Comparison of ENCODE assay signal across 18 cellular contexts in the genomic region with DNA sequence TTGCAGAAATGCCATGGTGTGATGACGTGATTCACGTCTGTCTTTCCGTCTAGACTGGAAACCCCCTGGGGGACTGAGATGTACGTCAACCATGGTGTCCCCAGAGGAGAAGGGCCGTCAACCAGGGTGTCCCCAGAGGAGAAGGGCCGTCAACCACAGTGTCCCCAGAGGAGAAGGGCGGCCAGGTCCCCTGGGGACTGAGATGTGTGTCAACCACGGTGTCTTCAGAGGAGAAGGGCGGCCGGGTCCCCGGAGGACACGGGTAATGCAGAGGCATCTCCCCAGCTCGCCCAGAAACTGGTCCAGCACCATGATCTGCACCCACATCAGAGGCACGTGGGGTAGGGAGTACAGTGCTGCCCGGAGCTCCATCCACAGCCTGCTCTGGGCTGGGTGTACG. TPM values are rescaled to one million over a fixed set of nuclear protein-coding genes. Genes with fewer than 3 reads are reported as not detected.
"Had no signal": no experiment of that assay in that cellular context is flagged by ENCODE, and none has a peak within 500 bp of the region (broad histone marks: within the 10 kb centered on the region; RNA-seq: fewer than 3 reads in every experiment).

No MANE protein-coding gene starts in this region.

- H3K36me3 ChIP-seq: adrenal gland, colonic mucosa, suprapubic skin had no signal

- H3K4me1 Mint-ChIP-seq: activated T-helper 17 cell treated with anti-CD3 and anti-CD28 coated beads, Interleukin-2, amount 50 U/mL, for 72 hours; naive thymus-derived CD4-positive, alpha-beta T cell had no signal

- H3K27ac ChIP-seq: adrenal gland, colonic mucosa, suprapubic skin had no signal

- DNase-seq: activated CD4-positive, alpha-beta T cell treated with anti-CD3 and anti-CD28 coated beads for 1 hour; activated CD4-positive, alpha-beta T cell treated with anti-CD3 and anti-CD28 coated beads, Interleukin-2, amount 50 U/mL, for 4 hours; activated naive CD4-positive, alpha-beta T cell treated with Interleukin-2 at 50 U/mL for 16 hours; activated T-cell treated with anti-CD3 and anti-CD28 coated beads for 4 hours; caudate nucleus; colonic mucosa; hypothalamus; naive thymus-derived CD4-positive, alpha-beta T cell; retina; stimulated activated CD4-positive, alpha-beta T cell treated with anti-CD3 and anti-CD28 coated beads, Interleukin-15, amount 100 ng/mL, for 24 hours; stimulated activated CD4-positive, alpha-beta T cell treated with anti-CD3 and anti-CD28 coated beads, Interleukin-4, amount 100 ng/mL, for 24 hours; stimulated activated naive CD8-positive, alpha-beta T cell treated with anti-CD3 and anti-CD28 coated beads, Interleukin-15, Interleukin-2, amounts not matched to agents 100 U/mL and 50 U/mL, for 24 hours; T1000; trophoblast cell had no signal

- H3K27me3 Mint-ChIP-seq: activated T-helper 17 cell treated with anti-CD3 and anti-CD28 coated beads, Interleukin-2, amount 50 U/mL, for 72 hours; naive thymus-derived CD4-positive, alpha-beta T cell had no signal

- H3K27ac Mint-ChIP-seq: activated T-helper 17 cell treated with anti-CD3 and anti-CD28 coated beads, Interleukin-2, amount 50 U/mL, for 72 hours; naive thymus-derived CD4-positive, alpha-beta T cell had no signal

- H3K4me3 Mint-ChIP-seq: activated T-helper 17 cell treated with anti-CD3 and anti-CD28 coated beads, Interleukin-2, amount 50 U/mL, for 72 hours; naive thymus-derived CD4-positive, alpha-beta T cell had no signal

- H3K9me3 ChIP-seq: adrenal gland, colonic mucosa, suprapubic skin had no signal

- H3K27me3 ChIP-seq: adrenal gland, colonic mucosa had no signal

- ATAC-seq: activated T-helper 17 cell treated with anti-CD3 and anti-CD28 coated beads, Interleukin-2, amount 50 U/mL, for 72 hours; esophagus mucosa; naive thymus-derived CD4-positive, alpha-beta T cell; stimulated activated naive CD8-positive, alpha-beta T cell treated with anti-CD3 and anti-CD28 coated beads, Interleukin-15, Interleukin-2, amounts not matched to agents 100 U/mL and 50 U/mL, for 24 hours had no signal

- H3K4me3 ChIP-seq: adrenal gland, colonic mucosa, suprapubic skin had no signal

- H3K4me1 ChIP-seq: adrenal gland, colonic mucosa had no signal

- H3K9me3 Mint-ChIP-seq: activated T-helper 17 cell treated with anti-CD3 and anti-CD28 coated beads, Interleukin-2, amount 50 U/mL, for 72 hours had no signal

RNA-seq across cellular contexts. Expression of a gene that starts 30.6 kb away (rescaled TPM):
- total RNA-seq: esophagus mucosa; naive thymus-derived CD4-positive, alpha-beta T cell; suprapubic skin had no signal
